In the genomic region with DNA sequence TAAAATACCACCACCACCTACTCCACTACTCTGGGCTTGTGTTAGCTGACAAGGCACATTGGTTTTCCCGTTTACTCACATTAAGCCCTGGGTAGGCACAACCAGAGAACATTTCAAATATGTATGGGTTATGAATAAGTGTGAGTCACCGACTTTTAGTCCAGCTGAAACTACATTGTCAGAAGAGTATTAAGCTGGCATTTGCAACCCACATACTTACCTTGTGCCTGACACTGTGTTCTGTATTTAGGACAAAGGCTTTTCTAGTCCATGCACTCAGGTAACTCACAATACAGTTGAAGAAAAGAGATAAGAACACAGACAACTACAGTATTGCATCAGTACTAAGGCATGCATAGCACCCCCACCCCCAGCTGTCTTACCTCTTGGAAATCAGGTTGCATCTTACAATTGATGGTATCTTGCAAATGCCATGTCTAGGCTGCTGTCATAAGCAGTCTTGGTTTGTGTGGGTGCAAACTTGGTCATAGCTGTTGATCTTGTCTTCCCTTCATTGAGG, we compare ENCODE assay signal across 8 cellular contexts. TPM values are rescaled to one million over a fixed set of nuclear protein-coding genes. Genes with fewer than 3 reads are reported as not detected.
DNase-seq lines count a peak whose midpoint lies in the region; ATAC-seq and TF ChIP-seq lines count a peak whose summit lies in the region.
"Had no signal": no experiment of that assay in that cellular context is flagged by ENCODE, and none has a peak within 500 bp of the region (broad histone marks: within the 10 kb centered on the region; RNA-seq: fewer than 3 reads in every experiment).

No MANE protein-coding gene starts in this region.

- TF ChIP-seq POLR2A in gastrocnemius medialis (IDR thresholded peaks at IDR 0.05): no peak

- peaks cover 46% of the 10 kb centered on the region for H3K4me1 Mint-ChIP-seq in activated T-cell treated with anti-CD3 and anti-CD28 coated beads, Interleukin-2, amount 50 U/mL, for 24 hours (ENCODE audit: low read depth)

- DNase-seq in activated T-cell treated with anti-CD3 and anti-CD28 coated beads, Interleukin-2, amount 50 U/mL, for 24 hours: peak; percentile 47
- DNase-seq in foreskin melanocyte (peak; percentile 29), gastrocnemius medialis (no peak), NCI-H1417 treated with DMSO at 0.1 percent for 48 hours (lab: John Stamatoyannopoulos, UW) (no peak), NCI-H510A treated with DMSO at 0.1 percent for 48 hours (lab: John Stamatoyannopoulos, UW) (no peak)
- DNase-seq in stimulated activated CD8-positive, alpha-beta memory T cell treated with anti-CD3 and anti-CD28 coated beads, Interleukin-2, amount 100 ng/mL, for 48 hours (ENCODE audit: low read depth in 2 of 2): peak; percentile 22 to 24

- H3K27ac Mint-ChIP-seq in activated T-cell treated with anti-CD3 and anti-CD28 coated beads, Interleukin-2, amount 50 U/mL, for 24 hours: peak overlapping the region; percentile 83

- ATAC-seq in gastrocnemius medialis: no peak

- no peaks in the 10 kb centered on the region for H3K9me3 Mint-ChIP-seq in activated T-cell treated with anti-CD3 and anti-CD28 coated beads, Interleukin-2, amount 50 U/mL, for 24 hours

- peaks cover 7% of the 10 kb centered on the region for H3K27me3 Mint-ChIP-seq in activated T-cell treated with anti-CD3 and anti-CD28 coated beads, Interleukin-2, amount 50 U/mL, for 24 hours

- intact Hi-C loops in gastrocnemius medialis (cut with DNase I; ENCODE audit: low total_unique reads): loop anchor here (2.0 to 10.0 kb wide), 2 partner anchors 397 to 689 kb away; no protein-coding TSS in a partner anchor

- H3K4me1 ChIP-seq in HUES6 (ENCODE audit: control insufficient read depth, insufficient read depth, low read length) (peaks cover 11% of the 10 kb centered on the region; the same call in 1 of the 2 replicates), gastrocnemius medialis (no peaks in the 10 kb centered on the region)

- peak overlapping the region; percentile 23 for H3K9ac ChIP-seq in HUES6 (ENCODE audit: low read length)
- H3K9ac ChIP-seq: KMS-11 had no signal

- no peak overlapping the region for H3K27ac ChIP-seq in HUES6 (ENCODE audit: low read depth, low read length)
- no peak overlapping the region for H3K27ac ChIP-seq in gastrocnemius medialis
- H3K27ac ChIP-seq: KMS-11 had no signal

- H3K9me3 ChIP-seq in HUES6 (ENCODE audit: control insufficient read depth, insufficient read depth, low read depth, low read length) (no peaks in the 10 kb centered on the region), gastrocnemius medialis (no peaks in the 10 kb centered on the region)

- in situ Hi-C loops in gastrocnemius medialis (cut with MboI; ENCODE audit: low sequenced_read_pairs in 4 of 4): loop anchor here (5.0 to 25.0 kb wide), 3 partner anchors 399 to 689 kb away; no protein-coding TSS in a partner anchor

- no peaks in the 10 kb centered on the region for H3K36me3 Mint-ChIP-seq in activated T-cell treated with anti-CD3 and anti-CD28 coated beads, Interleukin-2, amount 50 U/mL, for 24 hours (ENCODE audit: low read depth)

- H3K36me3 ChIP-seq in HUES6 (ENCODE audit: control insufficient read depth, insufficient read depth, low read length): no peaks in the 10 kb centered on the region
- no peaks in the 10 kb centered on the region for H3K36me3 ChIP-seq in gastrocnemius medialis

- H3K4me3 Mint-ChIP-seq in activated T-cell treated with anti-CD3 and anti-CD28 coated beads, Interleukin-2, amount 50 U/mL, for 24 hours: peak overlapping the region; percentile 15

- no peak overlapping the region for H3K4me3 ChIP-seq in HUES6 (ENCODE audit: low read depth, low read length)
- no peak overlapping the region for H3K4me3 ChIP-seq in gastrocnemius medialis

- no peak for TF ChIP-seq CTCF in gastrocnemius medialis (IDR thresholded peaks at IDR 0.05 in 4 of 5, conservative IDR thresholded peaks at IDR 0.05 in 1 of 5)

- no peaks in the 10 kb centered on the region; the same call in 1 of the 2 replicates for H3K27me3 ChIP-seq in HUES6 (ENCODE audit: control insufficient read depth, insufficient read depth, low read length)
- H3K27me3 ChIP-seq in gastrocnemius medialis: no peaks in the 10 kb centered on the region

RNA-seq across cellular contexts. Expression of a gene that starts 40.3 kb away (rescaled TPM):
- 10 to 100 TPM in 2 of 4 donors, 1 to 10 TPM in 2; 3.5 to 16.8 (median 8.2) TPM for total RNA-seq in gastrocnemius medialis

Comparison
In these comparisons a context has a peak if more than half of its experiments do, and no peak if none do; other contexts are left out.
1. DNase-seq: peak in activated T-cell treated with anti-CD3 and anti-CD28 coated beads, Interleukin-2, amount 50 U/mL, for 24 hours (single experiment), foreskin melanocyte (single experiment) and stimulated activated CD8-positive, alpha-beta memory T cell treated with anti-CD3 and anti-CD28 coated beads, Interleukin-2, amount 100 ng/mL, for 48 hours (2 of 2); none in gastrocnemius medialis (0 of 2), NCI-H1417 treated with DMSO at 0.1 percent for 48 hours (single experiment) and NCI-H510A treated with DMSO at 0.1 percent for 48 hours (single experiment).